Comparison of ENCODE assay signal across 1 cellular context in genomic region chr16:81549547-81550411, GRCh38.
TF ChIP-seq lines count a peak whose summit lies in the region.

No MANE protein-coding gene starts in this region.

TF ChIP-seq in HepG2, 621 proteins besides CTCF, POLR2A, EP300 and RAD21 (continued from another document and continues in another):
- TF ChIP-seq ZNF407 (CRISPR knock-in tag; IDR thresholded peaks at IDR 0.05; ENCODE audit: not compliant biosample characterization) (no peak), ZNF557 (CRISPR knock-in tag; IDR thresholded peaks at IDR 0.05) (no peak), GLMP (CRISPR knock-in tag; IDR thresholded peaks at IDR 0.05; ENCODE audit: borderline replicate concordance) (no peak; the same call in 1 of the 2 replicates), SP2 (CRISPR knock-in tag; IDR thresholded peaks at IDR 0.05) (no peak; the same call in 1 of the 2 replicates), ZNF670 (CRISPR knock-in tag; IDR thresholded peaks at IDR 0.05; ENCODE audit: borderline replicate concordance) (no peak), HDAC6 (IDR thresholded peaks at IDR 0.05; ENCODE audit: low read depth, low read length) (no peak), FOXP1 (IDR thresholded peaks at IDR 0.05) (no peak), FOXP1 (CRISPR knock-in tag; IDR thresholded peaks at IDR 0.05) (no peak; the same call in 1 of the 2 replicates), ZNF564 (CRISPR knock-in tag; IDR thresholded peaks at IDR 0.05) (no peak), ZHX1 (CRISPR knock-in tag; IDR thresholded peaks at IDR 0.05; ENCODE audit: low read depth) (0 out of 2 replicates have a peak, but pooled peaks have one; percentile 14), DZIP1 (CRISPR knock-in tag; IDR thresholded peaks at IDR 0.05) (no peak; the same call in 1 of the 2 replicates), ZNF17 (CRISPR knock-in tag; IDR thresholded peaks at IDR 0.05) (no peak), CHD4 (IDR thresholded peaks at IDR 0.05; ENCODE audit: borderline replicate concordance, low read length) (peak; percentile 86), GMEB2 (CRISPR knock-in tag; IDR thresholded peaks at IDR 0.05; ENCODE audit: low read depth) (no peak), SMC3 (IDR thresholded peaks at IDR 0.05; ENCODE audit: low read length) (no peak), ZNF12 (CRISPR knock-in tag; IDR thresholded peaks at IDR 0.05) (no peak; the same call in 1 of the 2 replicates), SIN3A (IDR thresholded peaks at IDR 0.05; ENCODE audit: borderline replicate concordance, low read depth, low read length) (no peak), SOX13 (IDR thresholded peaks at IDR 0.05) (0 out of 2 replicates have a peak, but pooled peaks have one; percentile 13), SOX13 (CRISPR knock-in tag; conservative IDR thresholded peaks at IDR 0.05 in 1 of 2, IDR thresholded peaks at IDR 0.05 in 1 of 2) (no peak), ZNF251 (CRISPR knock-in tag; IDR thresholded peaks at IDR 0.05) (no peak), SALL2 (CRISPR knock-in tag; IDR thresholded peaks at IDR 0.05) (peak; percentile 58; the same call in 1 of the 2 replicates), ZBTB21 (CRISPR knock-in tag; IDR thresholded peaks at IDR 0.05) (no peak), GMEB1 (CRISPR knock-in tag; IDR thresholded peaks at IDR 0.05; ENCODE audit: borderline replicate concordance) (peak; percentile 23; the same call in 1 of the 2 replicates), ATF6 (CRISPR knock-in tag; conservative IDR thresholded peaks at IDR 0.05) (no peak), ZFX (CRISPR knock-in tag; IDR thresholded peaks at IDR 0.05; ENCODE audit: low read depth) (no peak; the same call in 1 of the 2 replicates), ESRRA (CRISPR knock-in tag; IDR thresholded peaks at IDR 0.05; ENCODE audit: low read depth) (peak; percentile 77; the same call in 1 of the 2 replicates)
